Comparison of ENCODE assay signal across 12 cellular contexts in the genomic region with DNA sequence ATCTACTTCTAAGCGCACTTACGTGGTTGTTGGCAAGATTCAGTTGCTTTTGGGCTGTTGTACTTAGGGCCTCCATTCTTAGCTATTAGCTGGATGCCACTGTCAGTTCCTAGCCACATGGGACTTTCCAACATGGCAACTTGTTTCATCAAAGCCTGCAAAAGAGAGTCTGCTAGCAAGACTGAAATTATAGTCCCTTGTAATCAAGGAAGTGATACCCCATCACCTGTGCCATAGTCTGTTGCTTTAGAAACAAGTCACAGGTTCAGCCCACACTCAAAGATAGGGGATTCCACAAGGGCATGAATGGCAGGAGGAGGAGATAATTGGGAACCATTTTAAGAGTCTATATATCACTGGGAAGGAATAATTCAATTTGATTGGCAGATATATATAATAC.
A peak's percentile ranks its signal among the peaks of the same experiment; 100 is the strongest.
DNase-seq lines count a peak whose midpoint lies in the region; ATAC-seq and TF ChIP-seq lines count a peak whose summit lies in the region.
"Had no signal": no experiment of that assay in that cellular context is flagged by ENCODE, and none has a peak within 500 bp of the region (broad histone marks: within the 10 kb centered on the region; RNA-seq: fewer than 3 reads in every experiment).

No MANE protein-coding gene starts in this region.

- H3K27ac ChIP-seq in coronary artery: no peak overlapping the region

- DNase-seq in NOMO-1 treated with dmso at 0.1 percent for 144 hours (lab: John Stamatoyannopoulos, UW; ENCODE audit: unreplicated experiment) (no peak), coronary artery (ENCODE audit: low spot score) (no peak), AML-193 (lab: John Stamatoyannopoulos, UW) (no peak)
- DNase-seq in activated CD8-positive, alpha-beta memory T cell treated with anti-CD3 and anti-CD28 coated beads for 24 hours: no peak
- DNase-seq: activated CD4-positive, alpha-beta T cell treated with anti-CD3 and anti-CD28 coated beads for 1 hour; CD4-positive, alpha-beta memory T cell; NCI-H345 had no signal

- no peak for TF ChIP-seq CTCF in coronary artery (IDR thresholded peaks at IDR 0.05)

- H3K4me3 ChIP-seq in coronary artery: no peak overlapping the region

- ATAC-seq in GM18511 (IDR thresholded peaks at IDR 0.05; ENCODE audit: unreplicated experiment): peak; percentile 96
- ATAC-seq in GM19463 (IDR thresholded peaks at IDR 0.05; ENCODE audit: unreplicated experiment): peak; percentile 98
- ATAC-seq in HG02938 (IDR thresholded peaks at IDR 0.05; ENCODE audit: unreplicated experiment): peak; percentile 95
- peak; percentile 69 for ATAC-seq in HG03575 (IDR thresholded peaks at IDR 0.05; ENCODE audit: extremely low read depth, insufficient number of reproducible peaks, low FRiP score, unreplicated experiment)
- ATAC-seq: Right ventricle myocardium inferior had no signal
